ENCODE assay signal across 8 cellular contexts in genomic region chr7:37916017-37916672, GRCh38. TPM values are rescaled to one million over a fixed set of nuclear protein-coding genes. Genes with fewer than 3 reads are reported as not detected.
DNase-seq lines count a peak whose midpoint lies in the region; ATAC-seq and TF ChIP-seq lines count a peak whose summit lies in the region.

No MANE protein-coding gene starts in this region.

- H3K27ac Mint-ChIP-seq in endothelial cell (ENCODE audit: unreplicated experiment) = no peak overlapping the region
- H3K27ac Mint-ChIP-seq in nephron = peak overlapping the region in 2 of 3 experiments; percentile 44 to 77

- H3K4me1 Mint-ChIP-seq in endothelial cell (ENCODE audit: unreplicated experiment) (peaks cover 11% of the 10 kb centered on the region), nephron (peaks cover 36% of the 10 kb centered on the region)

- H3K36me3 Mint-ChIP-seq in endothelial cell (ENCODE audit: low read depth, unreplicated experiment) (no peaks in the 10 kb centered on the region), nephron (ENCODE audit: low read depth) (no peaks in the 10 kb centered on the region)

- H3K27me3 Mint-ChIP-seq in endothelial cell (ENCODE audit: unreplicated experiment) = peaks cover 4% of the 10 kb centered on the region
- peaks cover 38% of the 10 kb centered on the region for H3K27me3 Mint-ChIP-seq in nephron (ENCODE audit: low read depth)

- H3K4me3 Mint-ChIP-seq in endothelial cell (ENCODE audit: unreplicated experiment) (peak overlapping the region; percentile 67), nephron (peak overlapping the region; percentile 77 to 80 (median 79))

- no peak for TF ChIP-seq CTCF in endothelial cell (IDR thresholded peaks at IDR 0.05; ENCODE audit: unreplicated experiment)
- TF ChIP-seq CTCF in nephron (IDR thresholded peaks at IDR 0.05; ENCODE audit: unreplicated experiment in 3 of 3) = no peak
- TF ChIP-seq CTCF in GM10266 (IDR thresholded peaks at IDR 0.05; ENCODE audit: control insufficient read depth, insufficient read depth, low read depth, missing control alignments) = no peak

- no peak for ATAC-seq in GM19455 (IDR thresholded peaks at IDR 0.05; ENCODE audit: unreplicated experiment)

- H3K9me3 Mint-ChIP-seq in endothelial cell (ENCODE audit: unreplicated experiment) = no peaks in the 10 kb centered on the region
- no peaks in the 10 kb centered on the region for H3K9me3 Mint-ChIP-seq in nephron

- DNase-seq in COLO668 (lab: John Stamatoyannopoulos, UW; ENCODE audit: unreplicated experiment) = peak; percentile 39
- DNase-seq in NCI-H1105 treated with DMSO at 0.1 percent for 48 hours (lab: John Stamatoyannopoulos, UW) = peak; percentile 56
- no peak for DNase-seq in endothelial cell (ENCODE audit: low spot score)
- no peak for DNase-seq in SHP77 treated with DMSO at 0.1 percent for 48 hours (lab: John Stamatoyannopoulos, UW)
- no peak for DNase-seq in middle frontal gyrus (ENCODE audit: extremely low spot score, low spot score)
- no peak for DNase-seq in GM10266 (ENCODE audit: extremely low spot score)

RNA-seq across cellular contexts. Expression of gene SFRP4, which starts 0.5 kb away (rescaled TPM):
- total RNA-seq in endothelial cell (ENCODE audit: unreplicated experiment) = not detected

RNA-seq across cellular contexts. Expression of gene EPDR1, which starts 4.3 kb away (rescaled TPM):
- 11.7 TPM for total RNA-seq in endothelial cell (ENCODE audit: unreplicated experiment)

Comparison
In these comparisons a context has a peak if more than half of its experiments do, and no peak if none do; other contexts are left out.
1. DNase-seq: peak in COLO668 (single experiment) and NCI-H1105 treated with DMSO at 0.1 percent for 48 hours (single experiment); none in endothelial cell (single experiment), SHP77 treated with DMSO at 0.1 percent for 48 hours (single experiment), middle frontal gyrus (single experiment) and GM10266 (single experiment).